19 cellular contexts compared by ENCODE assay signal in genomic region chr3:66464512-66464894, GRCh38. TPM values are rescaled to one million over a fixed set of nuclear protein-coding genes. Genes with fewer than 3 reads are reported as not detected.
DNase-seq lines count a peak whose midpoint lies in the region; ATAC-seq, FAIRE-seq and TF ChIP-seq lines count a peak whose summit lies in the region.
"Had no signal": no experiment of that assay in that cellular context is flagged by ENCODE, and none has a peak within 500 bp of the region (broad histone marks: within the 10 kb centered on the region; RNA-seq: fewer than 3 reads in every experiment).

No MANE protein-coding gene starts in this region.

- no peak overlapping the region for H2AFZ ChIP-seq in GM23338
- H2AFZ ChIP-seq: parathyroid adenoma had no signal

- H3K27ac ChIP-seq in GM23338 (ENCODE audit: low read depth) (no peak overlapping the region), gastroesophageal sphincter (peak overlapping the region in 2 of 4 donors; percentile 4 to 29), pancreas (peak overlapping the region in 2 of 4 donors; percentile 15 to 60)
- H3K27ac ChIP-seq: parathyroid adenoma had no signal

- WGBS in gastroesophageal sphincter (ENCODE audit: low coverage in 1 of 2), 2 donors: 71 to 94% methylated on average over 3 of the region's 3 CpGs
- WGBS in pancreas, 2 donors: 37 to 38% methylated on average over 3 of the region's 3 CpGs

- H3K4me1 Mint-ChIP-seq in GM23338: peaks cover 58% of the 10 kb centered on the region
- H3K4me1 Mint-ChIP-seq: immature natural killer cell had no signal

- H3K9me2 ChIP-seq in GM23338 (ENCODE audit: insufficient read depth): no peaks in the 10 kb centered on the region

- H3K4me3 ChIP-seq in GM23338 (no peak overlapping the region), gastroesophageal sphincter (no peak overlapping the region), pancreas (no peak overlapping the region)
- H3K4me3 ChIP-seq: dorsolateral prefrontal cortex had no signal

- H3K36me3 Mint-ChIP-seq in GM23338 (ENCODE audit: low read depth): peaks cover 33% of the 10 kb centered on the region

- peaks cover 4% of the 10 kb centered on the region for H3K27me3 Mint-ChIP-seq in GM23338 (ENCODE audit: insufficient read depth, low read depth, poor library complexity)

- H3K36me3 ChIP-seq in GM23338 (ENCODE audit: insufficient read depth) (peaks cover 21% of the 10 kb centered on the region; the same call in 1 of the 2 replicates), gastroesophageal sphincter (peaks cover 0 to 22% of the 10 kb centered on the region in 2 donors), pancreas (peaks cover 0 to 25% (median 4%) of the 10 kb centered on the region in 3 donors)

- H3K27me3 ChIP-seq in GM23338 (ENCODE audit: insufficient read depth): no peaks in the 10 kb centered on the region
- H3K27me3 ChIP-seq in gastroesophageal sphincter: no peaks in the 10 kb centered on the region
- H3K27me3 ChIP-seq in pancreas: no peaks in the 10 kb centered on the region
- H3K27me3 ChIP-seq: dorsolateral prefrontal cortex had no signal

- H3K9me3 Mint-ChIP-seq in GM23338: no peaks in the 10 kb centered on the region
- H3K9me3 Mint-ChIP-seq: activated CD8-positive, alpha-beta T cell treated with anti-CD3 and anti-CD28 coated beads for 36 hours; HFFc6; immature natural killer cell had no signal

- TF ChIP-seq POLR2A in gastroesophageal sphincter (IDR thresholded peaks at IDR 0.05) (no peak), GM12892 (IDR thresholded peaks at IDR 0.05; ENCODE audit: low read depth, low read length) (no peak)

- DNase-seq in GM23338 (ENCODE audit: low spot score) (no peak), OCI-M1 (lab: John Stamatoyannopoulos, UW) (peak; percentile 78), pancreas (no peak), SW 1271 (lab: John Stamatoyannopoulos, UW) (no peak), GM12892 (ENCODE audit: insufficient read length) (no peak)
- DNase-seq in activated CD4-positive, alpha-beta T cell treated with anti-CD3 and anti-CD28 coated beads for 48 hours: no peak
- DNase-seq: activated CD8-positive, alpha-beta T cell treated with anti-CD3 and anti-CD28 coated beads for 36 hours; activated effector memory CD4-positive, alpha-beta T cell treated with anti-CD3 and anti-CD28 coated beads, Interleukin-2, amount 50 U/mL, for 16 hours; DMS53; dorsolateral prefrontal cortex; foreskin melanocyte; HFFc6; immature natural killer cell; NCI-H2171; stimulated activated CD4-positive, alpha-beta T cell treated with anti-CD3 and anti-CD28 coated beads, Interleukin-15, amount 100 ng/mL, for 24 hours; substantia nigra had no signal

- H3K79me2 ChIP-seq in GM23338 (replicated peaks; ENCODE audit: insufficient read depth): peaks cover 97% of the 10 kb centered on the region
- H3K79me2 ChIP-seq: parathyroid adenoma had no signal

- peaks cover 48% of the 10 kb centered on the region for H3K4me1 ChIP-seq in GM23338 (ENCODE audit: insufficient read depth)
- peaks cover 0 to 84% (median 4%) of the 10 kb centered on the region in 3 donors for H3K4me1 ChIP-seq in gastroesophageal sphincter
- H3K4me1 ChIP-seq in pancreas: peaks cover 46 to 48% (median 46%) of the 10 kb centered on the region in 3 donors
- H3K4me1 ChIP-seq: parathyroid adenoma had no signal

- H3K4me2 ChIP-seq in GM23338: no peak overlapping the region

- ATAC-seq in GM23338 (peak; percentile 19; the same call in 2 of the 3 replicates), gastroesophageal sphincter (peak; percentile 38), pancreas (peak; percentile 39 to 69 (median 62))
- ATAC-seq: activated CD8-positive, alpha-beta T cell treated with anti-CD3 and anti-CD28 coated beads for 36 hours had no signal

- H3K9me3 ChIP-seq in gastroesophageal sphincter: no peaks in the 10 kb centered on the region
- no peaks in the 10 kb centered on the region for H3K9me3 ChIP-seq in pancreas

- intact Hi-C loops in pancreas (cut with DNase I): no loop called here

- TF ChIP-seq EP300 in gastroesophageal sphincter (IDR thresholded peaks at IDR 0.05): no peak

- no peak overlapping the region for H3K27ac Mint-ChIP-seq in GM23338
- H3K27ac Mint-ChIP-seq: activated CD8-positive, alpha-beta T cell treated with anti-CD3 and anti-CD28 coated beads for 36 hours; B cell; HFFc6; immature natural killer cell had no signal

- no peak overlapping the region for H3K4me3 Mint-ChIP-seq in GM23338
- H3K4me3 Mint-ChIP-seq: activated CD8-positive, alpha-beta T cell treated with anti-CD3 and anti-CD28 coated beads for 36 hours; B cell; HFFc6; immature natural killer cell had no signal

- FAIRE-seq in pancreas (lab: Jason Lieb, UNC): no peak
- no peak for FAIRE-seq in GM12892 (lab: Jason Lieb, UNC)

- peaks cover 82% of the 10 kb centered on the region for H4K20me1 ChIP-seq in GM23338 (replicated peaks; ENCODE audit: insufficient read depth)

- H3F3A ChIP-seq in GM23338 (replicated peaks; ENCODE audit: low read depth): no peaks in the 10 kb centered on the region

- TF ChIP-seq CTCF in GM23338 (conservative IDR thresholded peaks at IDR 0.05; ENCODE audit: low read depth in 2 of 2) (no peak), gastroesophageal sphincter (IDR thresholded peaks at IDR 0.05) (no peak), pancreas (IDR thresholded peaks at IDR 0.05) (no peak)

TF ChIP-seq in GM23338, 12 proteins besides CTCF, POLR2A, EP300 and RAD21 (continues in another document):
- TF ChIP-seq EZH2 (IDR thresholded peaks at IDR 0.05; ENCODE audit: low read depth, unreplicated experiment) (no peak), JUNB (IDR thresholded peaks at IDR 0.05; ENCODE audit: unreplicated experiment) (no peak), STAT1 (IDR thresholded peaks at IDR 0.05; ENCODE audit: unreplicated experiment) (no peak), ZNF331 (CRISPR knock-in tag; IDR thresholded peaks at IDR 0.05; ENCODE audit: low read depth) (no peak)
- TF ChIP-seq, protein P1, sequence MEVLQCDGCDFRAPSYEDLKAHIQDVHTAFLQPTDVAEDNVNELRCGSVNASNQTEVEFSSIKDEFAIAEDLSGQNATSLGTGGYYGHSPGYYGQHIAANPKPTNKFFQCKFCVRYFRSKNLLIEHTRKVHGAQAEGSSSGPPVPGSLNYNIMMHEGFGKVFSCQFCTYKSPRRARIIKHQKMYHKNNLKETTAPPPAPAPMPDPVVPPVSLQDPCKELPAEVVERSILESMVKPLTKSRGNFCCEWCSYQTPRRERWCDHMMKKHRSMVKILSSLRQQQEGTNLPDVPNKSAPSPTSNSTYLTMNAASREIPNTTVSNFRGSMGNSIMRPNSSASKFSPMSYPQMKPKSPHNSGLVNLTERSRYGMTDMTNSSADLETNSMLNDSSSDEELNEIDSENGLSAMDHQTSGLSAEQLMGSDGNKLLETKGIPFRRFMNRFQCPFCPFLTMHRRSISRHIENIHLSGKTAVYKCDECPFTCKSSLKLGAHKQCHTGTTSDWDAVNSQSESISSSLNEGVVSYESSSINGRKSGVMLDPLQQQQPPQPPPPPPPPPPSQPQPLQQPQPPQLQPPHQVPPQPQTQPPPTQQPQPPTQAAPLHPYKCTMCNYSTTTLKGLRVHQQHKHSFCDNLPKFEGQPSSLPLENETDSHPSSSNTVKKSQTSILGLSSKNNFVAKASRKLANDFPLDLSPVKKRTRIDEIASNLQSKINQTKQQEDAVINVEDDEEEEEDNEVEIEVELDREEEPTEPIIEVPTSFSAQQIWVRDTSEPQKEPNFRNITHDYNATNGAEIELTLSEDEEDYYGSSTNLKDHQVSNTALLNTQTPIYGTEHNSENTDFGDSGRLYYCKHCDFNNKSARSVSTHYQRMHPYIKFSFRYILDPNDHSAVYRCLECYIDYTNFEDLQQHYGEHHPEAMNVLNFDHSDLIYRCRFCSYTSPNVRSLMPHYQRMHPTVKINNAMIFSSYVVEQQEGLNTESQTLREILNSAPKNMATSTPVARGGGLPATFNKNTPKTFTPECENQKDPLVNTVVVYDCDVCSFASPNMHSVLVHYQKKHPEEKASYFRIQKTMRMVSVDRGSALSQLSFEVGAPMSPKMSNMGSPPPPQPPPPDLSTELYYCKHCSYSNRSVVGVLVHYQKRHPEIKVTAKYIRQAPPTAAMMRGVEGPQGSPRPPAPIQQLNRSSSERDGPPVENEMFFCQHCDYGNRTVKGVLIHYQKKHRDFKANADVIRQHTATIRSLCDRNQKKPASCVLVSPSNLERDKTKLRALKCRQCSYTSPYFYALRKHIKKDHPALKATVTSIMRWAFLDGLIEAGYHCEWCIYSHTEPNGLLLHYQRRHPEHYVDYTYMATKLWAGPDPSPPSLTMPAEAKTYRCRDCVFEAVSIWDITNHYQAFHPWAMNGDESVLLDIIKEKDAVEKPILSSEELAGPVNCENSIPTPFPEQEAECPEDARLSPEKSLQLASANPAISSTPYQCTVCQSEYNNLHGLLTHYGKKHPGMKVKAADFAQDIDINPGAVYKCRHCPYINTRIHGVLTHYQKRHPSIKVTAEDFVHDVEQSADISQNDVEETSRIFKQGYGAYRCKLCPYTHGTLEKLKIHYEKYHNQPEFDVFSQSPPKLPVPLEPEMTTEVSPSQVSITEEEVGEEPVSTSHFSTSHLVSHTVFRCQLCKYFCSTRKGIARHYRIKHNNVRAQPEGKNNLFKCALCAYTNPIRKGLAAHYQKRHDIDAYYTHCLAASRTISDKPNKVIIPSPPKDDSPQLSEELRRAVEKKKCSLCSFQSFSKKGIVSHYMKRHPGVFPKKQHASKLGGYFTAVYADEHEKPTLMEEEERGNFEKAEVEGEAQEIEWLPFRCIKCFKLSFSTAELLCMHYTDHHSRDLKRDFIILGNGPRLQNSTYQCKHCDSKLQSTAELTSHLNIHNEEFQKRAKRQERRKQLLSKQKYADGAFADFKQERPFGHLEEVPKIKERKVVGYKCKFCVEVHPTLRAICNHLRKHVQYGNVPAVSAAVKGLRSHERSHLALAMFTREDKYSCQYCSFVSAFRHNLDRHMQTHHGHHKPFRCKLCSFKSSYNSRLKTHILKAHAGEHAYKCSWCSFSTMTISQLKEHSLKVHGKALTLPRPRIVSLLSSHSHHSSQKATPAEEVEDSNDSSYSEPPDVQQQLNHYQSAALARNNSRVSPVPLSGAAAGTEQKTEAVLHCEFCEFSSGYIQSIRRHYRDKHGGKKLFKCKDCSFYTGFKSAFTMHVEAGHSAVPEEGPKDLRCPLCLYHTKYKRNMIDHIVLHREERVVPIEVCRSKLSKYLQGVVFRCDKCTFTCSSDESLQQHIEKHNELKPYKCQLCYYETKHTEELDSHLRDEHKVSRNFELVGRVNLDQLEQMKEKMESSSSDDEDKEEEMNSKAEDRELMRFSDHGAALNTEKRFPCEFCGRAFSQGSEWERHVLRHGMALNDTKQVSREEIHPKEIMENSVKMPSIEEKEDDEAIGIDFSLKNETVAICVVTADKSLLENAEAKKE (CRISPR knock-in tag; IDR thresholded peaks at IDR 0.05): no peak

RNA-seq across cellular contexts. Expression of gene LRIG1, which starts 36.3 kb away (rescaled TPM):
- total RNA-seq in GM23338 (2014; rRNA removed; shearing (Covaris generic)): 116 and 134 TPM in 2 replicates
- polyA plus RNA-seq in GM23338 (2016; fragmentation: Nextera tagmentation; extraction: Ambion mirVana): 39.9 and 40.0 TPM in 2 replicates
- total RNA-seq in gastroesophageal sphincter: 100 to 1,000 TPM; 104 to 217 (median 157) TPM
- 100 to 1,000 TPM in 1 of 6 donors, 10 to 100 TPM in 5; 57.8 to 104 (median 80.5) TPM for total RNA-seq in pancreas
- polyA plus RNA-seq in pancreas: 10 to 100 TPM; 32.7 to 35.8 TPM
- polyA plus RNA-seq in GM12892 (2012; ENCODE audit: missing spikeins): 7.9 TPM
